Comparison of ENCODE assay signal across 8 cellular contexts in the genomic region with DNA sequence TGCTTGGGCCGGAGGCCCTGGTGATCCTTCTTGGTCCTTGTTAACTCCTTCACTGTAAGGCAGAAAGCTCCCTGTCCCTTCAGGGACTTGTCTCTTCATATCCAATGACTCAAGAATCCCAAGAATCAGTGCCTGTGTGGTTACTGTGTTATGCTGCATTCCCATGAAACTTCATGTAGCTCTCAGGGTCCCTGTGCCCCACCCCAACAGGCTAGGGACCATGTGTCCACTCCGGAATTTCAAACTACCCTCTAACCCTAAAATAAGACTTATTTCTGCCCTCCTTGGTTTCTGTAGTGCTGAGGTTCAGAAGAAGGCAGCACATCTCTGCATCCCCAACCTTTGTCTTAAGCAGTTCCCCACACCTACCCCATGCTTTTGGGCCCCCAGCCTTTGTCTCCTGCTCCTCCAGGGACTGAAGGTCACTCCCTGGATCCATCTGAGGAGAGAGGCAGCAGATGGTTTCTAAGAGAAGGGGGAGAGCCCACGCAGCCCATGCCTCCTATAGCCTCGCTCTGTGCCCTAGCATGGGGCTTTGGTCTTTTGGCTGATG. TPM values are rescaled to one million over a fixed set of nuclear protein-coding genes. Genes with fewer than 3 reads are reported as not detected.
DNase-seq lines count a peak whose midpoint lies in the region; ATAC-seq and TF ChIP-seq lines count a peak whose summit lies in the region.

No MANE protein-coding gene starts in this region.

- no peak overlapping the region for H3K4me3 Mint-ChIP-seq in CD8-positive, alpha-beta memory T cell

- CTCF ChIA-PET in CD8-positive, alpha-beta memory T cell (lab: Charles Lee), result no interaction called here

- H3K36me3 ChIP-seq in CD8-positive, alpha-beta memory T cell (ENCODE audit: insufficient read depth, low read length), result no peaks in the 10 kb centered on the region
- no peaks in the 10 kb centered on the region for H3K36me3 ChIP-seq in OCI-LY3 (replicated peaks; ENCODE audit: low read depth, low read length)
- no peaks in the 10 kb centered on the region for H3K36me3 ChIP-seq in prostate gland

- intact Hi-C loops in prostate gland (cut with DNase I), result no loop called here

- H3K9ac ChIP-seq in OCI-LY3 (ENCODE audit: low read length), result no peak overlapping the region

- H3K9me3 Mint-ChIP-seq in CD8-positive, alpha-beta memory T cell, result no peaks in the 10 kb centered on the region
- H3K9me3 Mint-ChIP-seq in activated naive CD4-positive, alpha-beta T cell treated with anti-CD3 and anti-CD28 coated beads, Interleukin-2, amount 50 U/mL, for 72 hours, result no peaks in the 10 kb centered on the region

- POLR2A ChIA-PET in CD8-positive, alpha-beta memory T cell (lab: Charles Lee), result no interaction called here

- no peak overlapping the region for H3K27ac Mint-ChIP-seq in CD8-positive, alpha-beta memory T cell
- peak overlapping the region in 1 of 2 donors; percentile 50 for H3K27ac Mint-ChIP-seq in activated naive CD4-positive, alpha-beta T cell treated with anti-CD3 and anti-CD28 coated beads, Interleukin-2, amount 50 U/mL, for 72 hours

- no peaks in the 10 kb centered on the region for H4K20me1 ChIP-seq in OCI-LY3 (ENCODE audit: insufficient read depth, low read length)

- ATAC-seq in activated naive CD4-positive, alpha-beta T cell treated with anti-CD3 and anti-CD28 coated beads, Interleukin-2, amount 50 U/mL, for 72 hours, result no peak
- no peak for ATAC-seq in HG02759 (IDR thresholded peaks at IDR 0.05; ENCODE audit: unreplicated experiment)

- peak overlapping the region; percentile 6; the same call in 1 of the 2 replicates for H2AFZ ChIP-seq in OCI-LY3 (ENCODE audit: low read depth, low read length)

- no peaks in the 10 kb centered on the region for H3K79me2 ChIP-seq in OCI-LY3 (ENCODE audit: low read length)

- peaks cover 10% of the 10 kb centered on the region for H3K27me3 ChIP-seq in CD8-positive, alpha-beta memory T cell (ENCODE audit: insufficient read depth, low read length, poor library complexity, severe bottlenecking)
- peaks cover 19% of the 10 kb centered on the region for H3K27me3 ChIP-seq in OCI-LY3 (ENCODE audit: low read depth, low read length)
- H3K27me3 ChIP-seq in prostate gland (replicated peaks; ENCODE audit: insufficient read depth), result no peaks in the 10 kb centered on the region

- peaks cover 5% of the 10 kb centered on the region for H3K4me1 ChIP-seq in CD8-positive, alpha-beta memory T cell (ENCODE audit: insufficient read depth, low read length)
- peaks cover 33% of the 10 kb centered on the region for H3K4me1 ChIP-seq in OCI-LY3 (ENCODE audit: low read length)
- peaks cover 4% of the 10 kb centered on the region for H3K4me1 ChIP-seq in prostate gland (replicated peaks)

- no peak for DNase-seq in CD8-positive, alpha-beta memory T cell
- DNase-seq in fibroblast of mammary gland (ENCODE audit: low read depth), result peak; percentile 59
- no peak for DNase-seq in prostate gland (ENCODE audit: low spot score)
- no peak for DNase-seq in DMS114 treated with DMSO at 0.1 percent for 48 hours (lab: John Stamatoyannopoulos, UW; ENCODE audit: unreplicated experiment)
- DNase-seq in NK-92 (lab: John Stamatoyannopoulos, UW; ENCODE audit: unreplicated experiment), result no peak
- DNase-seq in activated naive CD4-positive, alpha-beta T cell treated with anti-CD3 and anti-CD28 coated beads, Interleukin-2, amount 50 U/mL, for 72 hours (ENCODE audit: low spot score in 2 of 2), result no peak

- H3K27me3 Mint-ChIP-seq in CD8-positive, alpha-beta memory T cell, result peaks cover 30 to 34% of the 10 kb centered on the region in 2 donors

- H3K36me3 Mint-ChIP-seq in CD8-positive, alpha-beta memory T cell, result no peaks in the 10 kb centered on the region
- no peaks in the 10 kb centered on the region for H3K36me3 Mint-ChIP-seq in activated naive CD4-positive, alpha-beta T cell treated with anti-CD3 and anti-CD28 coated beads, Interleukin-2, amount 50 U/mL, for 72 hours

- WGBS in prostate gland, result 39% methylated on average over 4 of the region's 4 CpGs

- peak overlapping the region; percentile 35 for H3K4me2 ChIP-seq in OCI-LY3 (ENCODE audit: low read length)

- H3K27ac ChIP-seq in CD8-positive, alpha-beta memory T cell (ENCODE audit: low read depth, low read length), result peak overlapping the region; percentile 43
- H3K27ac ChIP-seq in OCI-LY3 (ENCODE audit: low read length) (no peak overlapping the region), prostate gland (peak overlapping the region; percentile 40 to 44)

- H3K9me3 ChIP-seq in CD8-positive, alpha-beta memory T cell (ENCODE audit: low read length), result no peaks in the 10 kb centered on the region
- H3K9me3 ChIP-seq in OCI-LY3 (ENCODE audit: insufficient read depth, low read length), result no peaks in the 10 kb centered on the region
- H3K9me3 ChIP-seq in prostate gland, result no peaks in the 10 kb centered on the region

- TF ChIP-seq CTCF in OCI-LY3 (IDR thresholded peaks at IDR 0.05; ENCODE audit: low read depth, low read length) (no peak), fibroblast of mammary gland (conservative IDR thresholded peaks at IDR 0.05; ENCODE audit: control insufficient read depth, insufficient read depth, low read depth, low read length) (no peak), prostate gland (IDR thresholded peaks at IDR 0.05) (no peak)

- no peak for TF ChIP-seq POLR2A in prostate gland (IDR thresholded peaks at IDR 0.05)

- H3K4me3 ChIP-seq in CD8-positive, alpha-beta memory T cell (ENCODE audit: low read length), result no peak overlapping the region
- H3K4me3 ChIP-seq in OCI-LY3 (ENCODE audit: low read length) (peak overlapping the region; percentile 19; the same call in 1 of the 2 replicates), fibroblast of mammary gland (ENCODE audit: control insufficient read depth, low read depth, low read length) (peak overlapping the region; percentile 85), prostate gland (no peak overlapping the region)

- H3K4me1 Mint-ChIP-seq in CD8-positive, alpha-beta memory T cell, result peaks cover 8 to 34% (median 15%) of the 10 kb centered on the region in 3 donors

RNA-seq across cellular contexts. Expression of gene MAP1A, which starts 0.5 kb away (rescaled TPM):
- under 1 TPM; 0.75 to 0.92 TPM for total RNA-seq in CD8-positive, alpha-beta memory T cell
- polyA plus RNA-seq in CD8-positive, alpha-beta memory T cell, result 0.09 TPM
- total RNA-seq in prostate gland, result 10 to 100 TPM in 1 of 2 donors, 1 to 10 TPM in 1; 6.2 to 21.9 TPM
- 1 to 10 TPM in 1 of 2 donors, under 1 TPM in 1; 0.84 to 1.4 TPM for total RNA-seq in activated naive CD4-positive, alpha-beta T cell treated with anti-CD3 and anti-CD28 coated beads, Interleukin-2, amount 50 U/mL, for 72 hours

RNA-seq across cellular contexts. Expression of gene TP53BP1, which starts 23.9 kb away (rescaled TPM):
- 10 to 100 TPM; 28.7 to 29.1 TPM for total RNA-seq in CD8-positive, alpha-beta memory T cell
- polyA plus RNA-seq in CD8-positive, alpha-beta memory T cell, result 8.2 TPM
- 10 to 100 TPM; 36.3 to 73.6 TPM for total RNA-seq in prostate gland
- total RNA-seq in activated naive CD4-positive, alpha-beta T cell treated with anti-CD3 and anti-CD28 coated beads, Interleukin-2, amount 50 U/mL, for 72 hours, result 10 to 100 TPM; 24.0 to 35.9 TPM

Comparison
In these comparisons a context has a peak if more than half of its experiments do, and no peak if none do; other contexts are left out.
1. H3K4me3 ChIP-seq: peak in OCI-LY3 (single experiment) and fibroblast of mammary gland (single experiment); none in CD8-positive, alpha-beta memory T cell (single experiment) and prostate gland (0 of 2).